Comparison of ENCODE assay signal across 8 cellular contexts in genomic region chr19:52170304-52170703, GRCh38. TPM values are rescaled to one million over a fixed set of nuclear protein-coding genes. Genes with fewer than 3 reads are reported as not detected.
DNase-seq lines count a peak whose midpoint lies in the region; ATAC-seq, FAIRE-seq and TF ChIP-seq lines count a peak whose summit lies in the region.

No MANE protein-coding gene starts in this region.

- no peak for TF ChIP-seq CTCF in omental fat pad (IDR thresholded peaks at IDR 0.05)

- H3K9me3 ChIP-seq in iPS-18c (ENCODE audit: control insufficient read depth, insufficient read depth, low read length), result peaks cover 2% of the 10 kb centered on the region

- peak; percentile 16 for FAIRE-seq in HTR-8/SVneo (lab: Jason Lieb, UNC)

- no peak for DNase-seq in HTR-8/SVneo (ENCODE audit: insufficient read length, low spot score)
- no peak for DNase-seq in stimulated activated naive CD8-positive, alpha-beta T cell treated with anti-CD3 and anti-CD28 coated beads, Interleukin-15, Interleukin-2, amounts not matched to agents 100 U/mL and 50 U/mL, for 24 hours
- no peak for DNase-seq in dedifferentiated amniotic fluid mesenchymal stem cell (ENCODE audit: extremely low spot score)
- no peak for DNase-seq in OCI-M1 (lab: John Stamatoyannopoulos, UW)
- no peak for DNase-seq in omental fat pad (ENCODE audit: low spot score)

- peak; percentile 29 for ATAC-seq in stimulated activated naive CD8-positive, alpha-beta T cell treated with anti-CD3 and anti-CD28 coated beads, Interleukin-15, Interleukin-2, amounts not matched to agents 100 U/mL and 50 U/mL, for 24 hours
- ATAC-seq in HG02973 (IDR thresholded peaks at IDR 0.05; ENCODE audit: unreplicated experiment) (no peak), omental fat pad (ENCODE audit: low FRiP score) (no peak)

- H3K27ac Mint-ChIP-seq in activated naive CD8-positive, alpha-beta T cell, result peak overlapping the region; percentile 97

- peak overlapping the region; percentile 87 for H3K4me3 ChIP-seq in iPS-18c (ENCODE audit: insufficient read depth, low read depth, low read length)

- H3K27me3 Mint-ChIP-seq in activated naive CD8-positive, alpha-beta T cell, result no peaks in the 10 kb centered on the region

- peaks cover 35% of the 10 kb centered on the region for H3K4me1 Mint-ChIP-seq in activated naive CD8-positive, alpha-beta T cell (ENCODE audit: low read depth)

- peaks cover 16% of the 10 kb centered on the region for H3K36me3 Mint-ChIP-seq in activated naive CD8-positive, alpha-beta T cell

- H3K9me3 Mint-ChIP-seq in activated naive CD8-positive, alpha-beta T cell (ENCODE audit: low read depth), result peaks cover 3% of the 10 kb centered on the region

- H3K4me3 Mint-ChIP-seq in activated naive CD8-positive, alpha-beta T cell, result peak overlapping the region; percentile 98

RNA-seq across cellular contexts. Expression of gene ZNF836, which starts 1.1 kb away (rescaled TPM):
- 10 to 100 TPM in 1 of 4 donors, 1 to 10 TPM in 3; 5.8 to 15.1 (median 7.3) TPM for total RNA-seq in omental fat pad

RNA-seq across cellular contexts. Expression of gene PPP2R1A, which starts 19.5 kb away (rescaled TPM):
- total RNA-seq in omental fat pad, result 100 to 1,000 TPM; 141 to 162 (median 156) TPM

RNA-seq across cellular contexts. Expression of gene ZNF616, which starts 30.6 kb away (rescaled TPM):
- 1 to 10 TPM; 3.0 to 7.1 (median 6.1) TPM for total RNA-seq in omental fat pad
